Comparison of ENCODE assay signal across 11 cellular contexts in the genomic region with DNA sequence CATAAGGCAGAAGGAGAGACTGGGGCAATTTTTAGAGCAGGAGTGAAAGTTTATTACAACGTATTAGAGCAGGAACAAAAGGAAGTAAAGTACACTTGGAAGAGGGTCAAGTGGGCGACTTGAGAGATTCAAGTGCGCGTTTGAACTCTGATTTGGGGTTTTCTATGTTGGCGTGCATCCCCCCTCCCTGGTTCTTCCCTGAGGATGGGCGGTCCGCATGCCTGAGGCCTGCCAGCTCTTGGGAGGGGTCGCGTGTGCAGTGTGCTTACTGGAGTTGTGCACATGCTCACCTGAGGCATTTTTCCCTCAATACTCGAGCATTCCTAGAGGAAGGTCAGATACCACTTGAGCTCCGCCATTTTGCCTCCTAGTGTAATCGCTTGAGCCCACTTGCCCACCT. TPM values are rescaled to one million over a fixed set of nuclear protein-coding genes. Genes with fewer than 3 reads are reported as not detected.
DNase-seq lines count a peak whose midpoint lies in the region; ATAC-seq, FAIRE-seq and TF ChIP-seq lines count a peak whose summit lies in the region.
"Had no signal": no experiment of that assay in that cellular context is flagged by ENCODE, and none has a peak within 500 bp of the region (broad histone marks: within the 10 kb centered on the region; RNA-seq: fewer than 3 reads in every experiment).

No MANE protein-coding gene starts in this region.

- peaks cover 2% of the 10 kb centered on the region; the same call in 1 of the 2 replicates for H3K27me3 ChIP-seq in DOHH2 (ENCODE audit: control insufficient read depth, low read length)

- WGBS in A549 (ENCODE audit: missing lambda C conversion rate) = 93% methylated on average over 12 of the region's 12 CpGs

- CTCF ChIA-PET in A549 (lab: Yijun Ruan, JAX) = interaction anchor here (0.9 to 5.9 kb wide), 28 partner anchors 11 to 288 kb away, joined by 3 to 76 read pairs (median 8); a partner anchor contains a TSS

- no peaks in the 10 kb centered on the region for H3K36me3 Mint-ChIP-seq in activated T-helper 17 cell treated with anti-CD3 and anti-CD28 coated beads, Interleukin-2, amount 50 U/mL, for 72 hours (ENCODE audit: low read depth)
- H3K36me3 Mint-ChIP-seq in naive B cell = no peaks in the 10 kb centered on the region

- TF ChIP-seq CTCF in A549 (IDR thresholded peaks at IDR 0.05) = no peak
- TF ChIP-seq CTCF in DOHH2 (IDR thresholded peaks at IDR 0.05; ENCODE audit: low read depth, low read length, poor library complexity, severe bottlenecking) = no peak

- ATAC-seq in A549 (no peak), naive B cell (ENCODE audit: low read depth in 2 of 2) (no peak), GM21390 (IDR thresholded peaks at IDR 0.05; ENCODE audit: unreplicated experiment) (no peak), HG03175 (IDR thresholded peaks at IDR 0.05; ENCODE audit: unreplicated experiment) (no peak), GM21515 (IDR thresholded peaks at IDR 0.05; ENCODE audit: unreplicated experiment) (no peak)
- no peak for ATAC-seq in activated T-helper 17 cell treated with anti-CD3 and anti-CD28 coated beads, Interleukin-2, amount 50 U/mL, for 72 hours (replicated peaks)

- no peaks in the 10 kb centered on the region for H3K9me3 Mint-ChIP-seq in activated T-helper 17 cell treated with anti-CD3 and anti-CD28 coated beads, Interleukin-2, amount 50 U/mL, for 72 hours
- H3K9me3 Mint-ChIP-seq in naive B cell = no peaks in the 10 kb centered on the region

- H3F3A ChIP-seq in DOHH2 (ENCODE audit: control insufficient read depth, insufficient read depth) = peaks cover 11% of the 10 kb centered on the region

- H3K4me1 ChIP-seq in A549 = peaks cover 16% of the 10 kb centered on the region
- H3K4me1 ChIP-seq in DOHH2 (ENCODE audit: control insufficient read depth, low read length) = peaks cover 30% of the 10 kb centered on the region

- POLR2A ChIA-PET in A549 (lab: Yijun Ruan, JAX) = interaction anchor here (1.2 to 3.1 kb wide), 2 partner anchors 10 to 79 kb away, joined by 3 to 29 read pairs; a partner anchor contains a TSS

- H3K4me3 ChIP-seq in A549 (no peak overlapping the region), DOHH2 (ENCODE audit: low read length) (peak overlapping the region; percentile 82)

- no peak for TF ChIP-seq RAD21 in A549 (conservative IDR thresholded peaks at IDR 0.05 in 1 of 2, IDR thresholded peaks at IDR 0.05 in 1 of 2)

- no peak for TF ChIP-seq EP300 in A549 (IDR thresholded peaks at IDR 0.05)

- H4K20me1 ChIP-seq in DOHH2 (ENCODE audit: control insufficient read depth, insufficient read depth, low read depth, low read length) = no peaks in the 10 kb centered on the region

- peak overlapping the region; percentile 86 for H3K4me3 Mint-ChIP-seq in activated T-helper 17 cell treated with anti-CD3 and anti-CD28 coated beads, Interleukin-2, amount 50 U/mL, for 72 hours
- H3K4me3 Mint-ChIP-seq in naive B cell = peak overlapping the region in 7 of 8 donors; percentile 44 to 91 (median 75)

- H3K4me2 ChIP-seq in A549 (peak overlapping the region; percentile 95; the same call in 2 of the 3 replicates), DOHH2 (ENCODE audit: low read length) (peak overlapping the region; percentile 94)

- no peak for FAIRE-seq in A549 (lab: Jason Lieb, UNC)

- H3K9me3 ChIP-seq in A549 (no peaks in the 10 kb centered on the region), DOHH2 (ENCODE audit: control insufficient read depth, insufficient read depth, low read length) (no peaks in the 10 kb centered on the region)

- no peaks in the 10 kb centered on the region for H3K27me3 Mint-ChIP-seq in activated T-helper 17 cell treated with anti-CD3 and anti-CD28 coated beads, Interleukin-2, amount 50 U/mL, for 72 hours
- H3K27me3 Mint-ChIP-seq in naive B cell = peaks cover 0 to 7% (median 6%) of the 10 kb centered on the region in 3 donors

- DNase-seq in A549 (ENCODE audit: low read depth in 1 of 2, low spot score in 1 of 2) (no peak), naive B cell (no peak), OCI-M2 (lab: John Stamatoyannopoulos, UW; ENCODE audit: unreplicated experiment) (no peak)
- DNase-seq: HCEC 1CT, NCI-H187 treated with DMSO at 0.1 percent for 48 hours had no signal

- no peak for TF ChIP-seq POLR2A in A549 (IDR thresholded peaks at IDR 0.05; ENCODE audit: low read length)

- H3K36me3 ChIP-seq in DOHH2 (ENCODE audit: control insufficient read depth, low read length) = no peaks in the 10 kb centered on the region

- H3K27ac Mint-ChIP-seq in activated T-helper 17 cell treated with anti-CD3 and anti-CD28 coated beads, Interleukin-2, amount 50 U/mL, for 72 hours = peak overlapping the region; percentile 89
- H3K27ac Mint-ChIP-seq in naive B cell = peak overlapping the region in 2 of 6 donors; percentile 70 to 88

- H3K79me2 ChIP-seq in DOHH2 (ENCODE audit: control insufficient read depth, low read length) = no peaks in the 10 kb centered on the region
- H3K79me2 ChIP-seq: parathyroid adenoma had no signal

- H3K4me1 Mint-ChIP-seq in activated T-helper 17 cell treated with anti-CD3 and anti-CD28 coated beads, Interleukin-2, amount 50 U/mL, for 72 hours = peaks cover 17% of the 10 kb centered on the region
- peaks cover 32 to 42% (median 38%) of the 10 kb centered on the region in 3 donors for H3K4me1 Mint-ChIP-seq in naive B cell

- H3K27ac ChIP-seq in A549 = peak overlapping the region in 1 of 2 experiments; percentile 89; a peak in 3 of 6 replicates
- H3K27ac ChIP-seq in DOHH2 (ENCODE audit: low read depth, low read length) = no peak overlapping the region

- no peaks in the 10 kb centered on the region for H3K9me2 ChIP-seq in DOHH2 (replicated peaks; ENCODE audit: control insufficient read depth, low read length)

TF ChIP-seq in A549, 52 proteins besides CTCF, POLR2A, EP300 and RAD21:
- TF ChIP-seq, protein P1, sequence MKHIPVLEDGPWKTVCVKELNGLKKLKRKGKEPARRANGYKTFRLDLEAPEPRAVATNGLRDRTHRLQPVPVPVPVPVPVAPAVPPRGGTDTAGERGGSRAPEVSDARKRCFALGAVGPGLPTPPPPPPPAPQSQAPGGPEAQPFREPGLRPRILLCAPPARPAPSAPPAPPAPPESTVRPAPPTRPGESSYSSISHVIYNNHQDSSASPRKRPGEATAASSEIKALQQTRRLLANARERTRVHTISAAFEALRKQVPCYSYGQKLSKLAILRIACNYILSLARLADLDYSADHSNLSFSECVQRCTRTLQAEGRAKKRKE (CRISPR knock-in tag; IDR thresholded peaks at IDR 0.05; ENCODE audit: low read depth) = no peak
- no peak for TF ChIP-seq KDM5A (IDR thresholded peaks at IDR 0.05)
- no peak for TF ChIP-seq RNF2 (IDR thresholded peaks at IDR 0.05; ENCODE audit: borderline replicate concordance, low read depth)
- TF ChIP-seq CEBPB (IDR thresholded peaks at IDR 0.05) = no peak
- no peak for TF ChIP-seq SMC3 (IDR thresholded peaks at IDR 0.05)
- TF ChIP-seq TP53 (CRISPR knock-in tag; IDR thresholded peaks at IDR 0.05) = no peak
- TF ChIP-seq NFE2L2 (conservative IDR thresholded peaks at IDR 0.05; ENCODE audit: low read length) = no peak
- TF ChIP-seq, protein P2, sequence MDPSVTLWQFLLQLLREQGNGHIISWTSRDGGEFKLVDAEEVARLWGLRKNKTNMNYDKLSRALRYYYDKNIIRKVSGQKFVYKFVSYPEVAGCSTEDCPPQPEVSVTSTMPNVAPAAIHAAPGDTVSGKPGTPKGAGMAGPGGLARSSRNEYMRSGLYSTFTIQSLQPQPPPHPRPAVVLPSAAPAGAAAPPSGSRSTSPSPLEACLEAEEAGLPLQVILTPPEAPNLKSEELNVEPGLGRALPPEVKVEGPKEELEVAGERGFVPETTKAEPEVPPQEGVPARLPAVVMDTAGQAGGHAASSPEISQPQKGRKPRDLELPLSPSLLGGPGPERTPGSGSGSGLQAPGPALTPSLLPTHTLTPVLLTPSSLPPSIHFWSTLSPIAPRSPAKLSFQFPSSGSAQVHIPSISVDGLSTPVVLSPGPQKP (IDR thresholded peaks at IDR 0.05; ENCODE audit: low read depth, low read length) = no peak
- TF ChIP-seq MAFK (IDR thresholded peaks at IDR 0.05; ENCODE audit: partially characterized antibody) = no peak

RNA-seq across cellular contexts. Expression of a gene that starts 10.4 kb away (rescaled TPM):
- polyA plus RNA-seq in A549 (2011; rRNA removed) = 22.2 and 25.3 TPM in 2 replicates
- polyA plus RNA-seq in A549 (2012; cell fraction: cytosol; rRNA removed) = 9.5 and 11.1 TPM in 2 replicates
- polyA plus RNA-seq in A549 (2012; cell fraction: nucleus; rRNA removed) = 6.3 and 13.2 TPM in 2 replicates
- polyA plus RNA-seq in A549 (2017; fragmentation: RNase III; extraction: RNeasy Plus Mini Kit Qiagen cat#74134 plus additional on column Dnase treatment) = 3.8 to 4.9 TPM (median 4.5 TPM) in 3 replicates
- 27.8 and 36.4 TPM in 2 replicates for polyA minus RNA-seq in A549 (2011; rRNA and poly(A)+ RNA removed)
- 1 to 10 TPM; 2.4 to 6.8 TPM for total RNA-seq in activated T-helper 17 cell treated with anti-CD3 and anti-CD28 coated beads, Interleukin-2, amount 50 U/mL, for 72 hours
- under 1 TPM in 2 of 6 donors, not detected in 4; 0.22 to 0.73 TPM for polyA plus RNA-seq in naive B cell (ENCODE audit: low read depth in 6 of 6)

RNA-seq across cellular contexts. Expression of a gene that starts 13.7 kb away (rescaled TPM):
- polyA plus RNA-seq in A549 (2011; rRNA removed) (0.09 and 0.16 TPM in 2 replicates), A549 (2017; fragmentation: RNase III; extraction: RNeasy Plus Mini Kit Qiagen cat#74134 plus additional on column Dnase treatment) (0.09 to 0.28 TPM (median 0.13 TPM) in 3 replicates), naive B cell (ENCODE audit: low read depth in 6 of 6) (not detected)
- polyA plus RNA-seq in A549 (2012; cell fraction: cytosol; rRNA removed) = 0.16 and 0.21 TPM in 2 replicates
- 0.54 and 0.61 TPM in 2 replicates for polyA plus RNA-seq in A549 (2012; cell fraction: nucleus; rRNA removed)
- polyA minus RNA-seq in A549 (2011; rRNA and poly(A)+ RNA removed) = 0.21 and 0.24 TPM in 2 replicates
- total RNA-seq in activated T-helper 17 cell treated with anti-CD3 and anti-CD28 coated beads, Interleukin-2, amount 50 U/mL, for 72 hours = not detected

RNA-seq across cellular contexts. Expression of a gene that starts 48.6 kb away (rescaled TPM):
- polyA plus RNA-seq in A549 (2011; rRNA removed) = 9.0 and 10.7 TPM in 2 replicates
- 9.1 and 10.9 TPM in 2 replicates for polyA plus RNA-seq in A549 (2012; cell fraction: cytosol; rRNA removed)
- 23.3 and 26.0 TPM in 2 replicates for polyA plus RNA-seq in A549 (2012; cell fraction: nucleus; rRNA removed)
- 12.4 to 15.2 TPM (median 14.6 TPM) in 3 replicates for polyA plus RNA-seq in A549 (2017; fragmentation: RNase III; extraction: RNeasy Plus Mini Kit Qiagen cat#74134 plus additional on column Dnase treatment)
- polyA minus RNA-seq in A549 (2011; rRNA and poly(A)+ RNA removed) = 26.2 and 33.6 TPM in 2 replicates
- total RNA-seq in activated T-helper 17 cell treated with anti-CD3 and anti-CD28 coated beads, Interleukin-2, amount 50 U/mL, for 72 hours = 10 to 100 TPM in 1 of 2 donors, 1 to 10 TPM in 1; 5.6 to 12.0 TPM
- 10 to 100 TPM; 21.2 to 33.6 (median 23.5) TPM for polyA plus RNA-seq in naive B cell (ENCODE audit: low read depth in 6 of 6)
